In genomic region chr5:96962540-96962991, GRCh38 we compare ENCODE assay signal across 1 cellular context.
TF ChIP-seq lines count a peak whose summit lies in the region.

No MANE protein-coding gene starts in this region.

TF ChIP-seq in K562, 482 proteins besides CTCF, POLR2A, EP300 and RAD21 (continued from another document):
- TF ChIP-seq TEAD2 (tag; IDR thresholded peaks at IDR 0.05): no peak
TF ChIP-seq in K562: peak in this region for 0.
